Comparison of ENCODE assay signal across 8 cellular contexts in genomic region chr11:96242971-96243647, GRCh38.
DNase-seq lines count a peak whose midpoint lies in the region; ATAC-seq, FAIRE-seq and TF ChIP-seq lines count a peak whose summit lies in the region.

No MANE protein-coding gene starts in this region.

- peak; percentile 88 for ATAC-seq in activated naive CD8-positive, alpha-beta T cell treated with anti-CD3 and anti-CD28 coated beads, Interleukin-2, amount 50 U/mL, for 24 hours
- ATAC-seq in pancreas: peak; percentile 99 to 100 (median 99)

- CTCF ChIA-PET in HEK293T (lab: Yijun Ruan, JAX): interaction anchor here (4.1 kb wide), 1 partner anchor 100 kb away, joined by 20 read pairs; the partner anchor contains the start of gene MAML2

- TF ChIP-seq POLR2A in tibial nerve (IDR thresholded peaks at IDR 0.05): peak; percentile 24 to 61

- H3K4me1 Mint-ChIP-seq in activated naive CD8-positive, alpha-beta T cell treated with anti-CD3 and anti-CD28 coated beads, Interleukin-2, amount 50 U/mL, for 24 hours: peaks cover 65% of the 10 kb centered on the region

- H3K9me3 ChIP-seq in cardiac muscle cell (ENCODE audit: low read depth) (no peaks in the 10 kb centered on the region), pancreas (no peaks in the 10 kb centered on the region), tibial nerve (no peaks in the 10 kb centered on the region)

- H3K27me3 ChIP-seq in cardiac muscle cell (no peaks in the 10 kb centered on the region), pancreas (no peaks in the 10 kb centered on the region), tibial nerve (no peaks in the 10 kb centered on the region)

- 0 to 1% methylated on average over 19 of the region's 19 CpGs for WGBS in pancreas, 2 donors
- WGBS in tibial nerve, 2 donors: 1% methylated on average over 19 of the region's 19 CpGs

- peak in 1 of 2 donors; percentile 94 for TF ChIP-seq EP300 in tibial nerve (IDR thresholded peaks at IDR 0.05)

- POLR2A ChIA-PET in HEK293T (lab: Yijun Ruan, JAX): interaction anchor here (0.6 to 2.7 kb wide), 16 partner anchors 9 to 147 kb away, joined by 3 to 15 read pairs (median 4); partner anchors contain the start of genes CCDC82, JRKL and MAML2

- TF ChIP-seq CTCF in cardiac muscle cell (IDR thresholded peaks at IDR 0.05; ENCODE audit: low read depth, low read length) (no peak), pancreas (IDR thresholded peaks at IDR 0.05) (no peak), tibial nerve (IDR thresholded peaks at IDR 0.05) (peak in 1 of 5 experiments; percentile 17)

- peak overlapping the region; percentile 13 for H3K4me3 ChIP-seq in cardiac muscle cell
- peak overlapping the region; percentile 2 to 44 (median 16) for H3K4me3 ChIP-seq in pancreas
- peak overlapping the region; percentile 22 to 52 (median 30) for H3K4me3 ChIP-seq in tibial nerve

- peak overlapping the region; percentile 96 for H3K27ac ChIP-seq in cardiac muscle cell
- H3K27ac ChIP-seq in pancreas: peak overlapping the region; percentile 9 to 88 (median 78)
- H3K27ac ChIP-seq in tibial nerve: peak overlapping the region; percentile 37 to 92 (median 82)

- intact Hi-C loops in pancreas (cut with DNase I): no loop called here

- peak overlapping the region; percentile 85 for H3K4me3 Mint-ChIP-seq in activated naive CD8-positive, alpha-beta T cell treated with anti-CD3 and anti-CD28 coated beads, Interleukin-2, amount 50 U/mL, for 24 hours

- no peaks in the 10 kb centered on the region for H3K27me3 Mint-ChIP-seq in activated naive CD8-positive, alpha-beta T cell treated with anti-CD3 and anti-CD28 coated beads, Interleukin-2, amount 50 U/mL, for 24 hours

- DNase-seq in GM04504 (ENCODE audit: low read depth) (peak; percentile 94), HEK293T (ENCODE audit: extremely low spot score) (peak; percentile 90), NCI-H1092 (lab: John Stamatoyannopoulos, UW) (peak; percentile 87), SW 1271 (lab: John Stamatoyannopoulos, UW) (peak; percentile 96 to 99), cardiac muscle cell (ENCODE audit: low read depth in 1 of 2, low spot score in 1 of 2) (peak; percentile 95 to 99), pancreas (peak; percentile 84 to 93 (median 90)), tibial nerve (ENCODE audit: low spot score in 2 of 2) (peak; percentile 89 to 92)
- DNase-seq in activated naive CD8-positive, alpha-beta T cell treated with anti-CD3 and anti-CD28 coated beads, Interleukin-2, amount 50 U/mL, for 24 hours: peak; percentile 80

- FAIRE-seq in pancreas (lab: Jason Lieb, UNC): peak; percentile 96

- no peaks in the 10 kb centered on the region for H3K36me3 ChIP-seq in cardiac muscle cell
- H3K36me3 ChIP-seq in pancreas: no peaks in the 10 kb centered on the region
- H3K36me3 ChIP-seq in tibial nerve: no peaks in the 10 kb centered on the region

- H3K9me3 Mint-ChIP-seq in activated naive CD8-positive, alpha-beta T cell treated with anti-CD3 and anti-CD28 coated beads, Interleukin-2, amount 50 U/mL, for 24 hours: no peaks in the 10 kb centered on the region

- H3K36me3 Mint-ChIP-seq in activated naive CD8-positive, alpha-beta T cell treated with anti-CD3 and anti-CD28 coated beads, Interleukin-2, amount 50 U/mL, for 24 hours (ENCODE audit: low read depth): peaks cover 2% of the 10 kb centered on the region

- H3K27ac Mint-ChIP-seq in activated naive CD8-positive, alpha-beta T cell treated with anti-CD3 and anti-CD28 coated beads, Interleukin-2, amount 50 U/mL, for 24 hours: peak overlapping the region; percentile 91

- H3K4me1 ChIP-seq in cardiac muscle cell (ENCODE audit: low read depth) (peaks cover 38% of the 10 kb centered on the region), pancreas (peaks cover 4 to 12% (median 7%) of the 10 kb centered on the region in 3 donors), tibial nerve (peaks cover 0 to 56% (median 25%) of the 10 kb centered on the region in 4 donors)

TF ChIP-seq in HEK293T, 16 proteins besides CTCF, POLR2A, EP300 and RAD21:
- TF ChIP-seq L3MBTL2 (conservative IDR thresholded peaks at IDR 0.05) (peak; percentile 58), LEF1 (IDR thresholded peaks at IDR 0.05; ENCODE audit: borderline replicate concordance) (no peak), TARDBP (IDR thresholded peaks at IDR 0.05) (no peak), ZNF384 (IDR thresholded peaks at IDR 0.05) (peak; percentile 78)
TF ChIP-seq in HEK293T: peak in this region for 2.

Comparison
In these comparisons a context has a peak if more than half of its experiments do, and no peak if none do; other contexts are left out.
1. Peak in every context shown above with its lines: DNase-seq, ATAC-seq, H3K4me3 ChIP-seq and H3K27ac ChIP-seq.